ENCODE assay signal across 8 cellular contexts in genomic region chr4:1713003-1713397, GRCh38. TPM values are rescaled to one million over a fixed set of nuclear protein-coding genes. Genes with fewer than 3 reads are reported as not detected.
A peak's percentile ranks its signal among the peaks of the same experiment; 100 is the strongest.
DNase-seq lines count a peak whose midpoint lies in the region; ATAC-seq and TF ChIP-seq lines count a peak whose summit lies in the region.

No MANE protein-coding gene starts in this region.

- peaks cover 0 to 48% of the 10 kb centered on the region in 2 donors for H3K4me1 ChIP-seq in right atrium auricular region

- H3K4me1 Mint-ChIP-seq in stimulated activated effector memory CD8-positive, alpha-beta T cell treated with anti-CD3 and anti-CD28 coated beads, Interleukin-12 subunit alpha, Interleukin-12 subunit beta, amount 100 ng/mL, for 72 hours: peaks cover 60% of the 10 kb centered on the region

- DNase-seq in GM12865 (ENCODE audit: low read depth) (no peak), right atrium auricular region (ENCODE audit: low spot score) (no peak), UCSD-AML1 (lab: John Stamatoyannopoulos, UW; ENCODE audit: unreplicated experiment) (no peak), kidney glomerular epithelial cell (lab: John Stamatoyannopoulos, UW) (no peak), inferior parietal cortex (ENCODE audit: extremely low spot score) (no peak)
- DNase-seq in stimulated activated effector memory CD8-positive, alpha-beta T cell treated with anti-CD3 and anti-CD28 coated beads, Interleukin-12 subunit alpha, Interleukin-12 subunit beta, amount 100 ng/mL, for 72 hours (ENCODE audit: low spot score in 2 of 2): no peak

- H3K36me3 ChIP-seq in right atrium auricular region: peaks cover 14% of the 10 kb centered on the region

- peak overlapping the region; percentile 94 for H3K27ac Mint-ChIP-seq in stimulated activated effector memory CD8-positive, alpha-beta T cell treated with anti-CD3 and anti-CD28 coated beads, Interleukin-12 subunit alpha, Interleukin-12 subunit beta, amount 100 ng/mL, for 72 hours

- ATAC-seq in HG02884 (IDR thresholded peaks at IDR 0.05; ENCODE audit: unreplicated experiment): peak; percentile 4
- ATAC-seq in stimulated activated effector memory CD8-positive, alpha-beta T cell treated with anti-CD3 and anti-CD28 coated beads, Interleukin-12 subunit alpha, Interleukin-12 subunit beta, amount 100 ng/mL, for 72 hours: peak; percentile 23

- peak overlapping the region; percentile 99 for H3K27ac ChIP-seq in right atrium auricular region

- H3K9me3 ChIP-seq in right atrium auricular region: no peaks in the 10 kb centered on the region

- H3K27me3 ChIP-seq in right atrium auricular region: no peaks in the 10 kb centered on the region

- H3K9me3 Mint-ChIP-seq in stimulated activated effector memory CD8-positive, alpha-beta T cell treated with anti-CD3 and anti-CD28 coated beads, Interleukin-12 subunit alpha, Interleukin-12 subunit beta, amount 100 ng/mL, for 72 hours: no peaks in the 10 kb centered on the region

- peak overlapping the region; percentile 98 for H3K4me3 Mint-ChIP-seq in stimulated activated effector memory CD8-positive, alpha-beta T cell treated with anti-CD3 and anti-CD28 coated beads, Interleukin-12 subunit alpha, Interleukin-12 subunit beta, amount 100 ng/mL, for 72 hours

- H3K36me3 Mint-ChIP-seq in stimulated activated effector memory CD8-positive, alpha-beta T cell treated with anti-CD3 and anti-CD28 coated beads, Interleukin-12 subunit alpha, Interleukin-12 subunit beta, amount 100 ng/mL, for 72 hours: peaks cover 82% of the 10 kb centered on the region

- H3K4me3 ChIP-seq in GM12865 (ENCODE audit: low read depth, low read length): peak overlapping the region; percentile 90
- H3K4me3 ChIP-seq in WI38 (ENCODE audit: low read depth, low read length): peak overlapping the region; percentile 87
- H3K4me3 ChIP-seq in right atrium auricular region: peak overlapping the region; percentile 93 to 96

- TF ChIP-seq CTCF in GM12865 (IDR thresholded peaks at IDR 0.05; ENCODE audit: insufficient read depth, low read depth, low read length, missing control alignments) (no peak), WI38 (IDR thresholded peaks at IDR 0.05; ENCODE audit: low read depth, low read length) (no peak), right atrium auricular region (IDR thresholded peaks at IDR 0.05) (no peak)

RNA-seq across cellular contexts. Expression of gene SLBP, which starts 0.9 kb away (rescaled TPM):
- 10 to 100 TPM; 15.6 to 20.1 TPM for total RNA-seq in right atrium auricular region

RNA-seq across cellular contexts. Expression of gene TMEM129, which starts 8.1 kb away (rescaled TPM):
- total RNA-seq in right atrium auricular region: 10 to 100 TPM; 59.0 to 75.4 TPM

RNA-seq across cellular contexts. Expression of gene TACC3, which starts 8.3 kb away (rescaled TPM):
- 1 to 10 TPM; 3.7 to 5.3 TPM for total RNA-seq in right atrium auricular region

RNA-seq across cellular contexts. Expression of gene FAM53A, which starts 28.9 kb away (rescaled TPM):
- total RNA-seq in right atrium auricular region: 1 to 10 TPM; 1.0 to 1.9 TPM
